ENCODE assay signal across 22 cellular contexts in the genomic region with DNA sequence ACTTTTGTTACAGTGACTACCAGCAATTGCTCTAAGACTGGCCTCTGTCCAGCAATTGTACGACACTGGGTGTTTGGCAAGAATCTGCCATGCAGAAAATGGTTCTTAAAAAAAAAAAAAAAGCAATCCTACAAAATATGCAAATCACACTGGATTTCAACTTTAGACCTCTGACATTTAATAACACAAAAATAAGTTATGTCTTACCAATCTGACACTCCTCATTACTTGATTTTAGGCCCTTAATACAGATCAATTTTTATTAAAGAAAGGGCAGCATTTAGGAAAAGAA.
"Had no signal": no experiment of that assay in that cellular context is flagged by ENCODE, and none has a peak within 500 bp of the region (broad histone marks: within the 10 kb centered on the region; RNA-seq: fewer than 3 reads in every experiment).

No MANE protein-coding gene starts in this region.

- H3K27me3 ChIP-seq: brain microvascular endothelial cell, esophagus squamous epithelium, gastroesophageal sphincter had no signal

- DNase-seq: activated CD4-positive, alpha-beta T cell treated with anti-CD3 and anti-CD28 coated beads for 1 hour; activated CD4-positive, alpha-beta T cell treated with anti-CD3 and anti-CD28 coated beads for 4 hours; activated CD4-positive, alpha-beta T cell treated with anti-CD3 and anti-CD28 coated beads, Interleukin-2, amount 10 ng/mL, durations not matched to agents 7 days and 5 days; activated CD4-positive, alpha-beta T cell treated with anti-CD3 and anti-CD28 coated beads, Interleukin-2, amount 50 U/mL, for 4 hours; activated CD8-positive, alpha-beta T cell treated with anti-CD3 and anti-CD28 coated beads for 36 hours; activated effector memory CD4-positive, alpha-beta T cell treated with Interleukin-2 at 50 U/mL for 16 hours; activated gamma-delta T cell treated with Interleukin-2 at 50 U/mL for 16 hours; activated naive CD4-positive, alpha-beta T cell treated with anti-CD3 and anti-CD28 coated beads, Interleukin-2, amount 50 U/mL, for 16 hours; activated naive CD4-positive, alpha-beta T cell treated with Interleukin-2 at 50 U/mL for 16 hours; activated T-cell treated with anti-CD3 and anti-CD28 coated beads, Interleukin-2, amount 50 U/mL, for 4 hours; amniotic stem cell; brain microvascular endothelial cell; cortex of kidney; dermis blood vessel endothelial cell; effector CD4-positive, alpha-beta T cell; effector memory CD8-positive, alpha-beta T cell; esophagus squamous epithelium; T-helper 2 cell had no signal

- H3K36me3 ChIP-seq: brain microvascular endothelial cell, esophagus squamous epithelium, gastroesophageal sphincter had no signal

- H3K27ac ChIP-seq: brain microvascular endothelial cell, epithelial cell of prostate, esophagus squamous epithelium, gastroesophageal sphincter, VCaP had no signal

- ATAC-seq: activated CD8-positive, alpha-beta T cell treated with anti-CD3 and anti-CD28 coated beads for 36 hours; activated T-cell treated with anti-CD3 and anti-CD28 coated beads, Interleukin-2, amount 50 U/mL, for 4 hours; activated T-helper 17 cell treated with anti-CD3 and anti-CD28 coated beads, Interleukin-2, amount 50 U/mL, for 72 hours; effector memory CD8-positive, alpha-beta T cell; gastroesophageal sphincter had no signal

- H3K9me3 ChIP-seq: esophagus squamous epithelium, gastroesophageal sphincter had no signal

- H3K4me3 ChIP-seq: esophagus squamous epithelium, gastroesophageal sphincter had no signal

- H3K4me1 ChIP-seq: gastroesophageal sphincter had no signal
